In the genomic region with DNA sequence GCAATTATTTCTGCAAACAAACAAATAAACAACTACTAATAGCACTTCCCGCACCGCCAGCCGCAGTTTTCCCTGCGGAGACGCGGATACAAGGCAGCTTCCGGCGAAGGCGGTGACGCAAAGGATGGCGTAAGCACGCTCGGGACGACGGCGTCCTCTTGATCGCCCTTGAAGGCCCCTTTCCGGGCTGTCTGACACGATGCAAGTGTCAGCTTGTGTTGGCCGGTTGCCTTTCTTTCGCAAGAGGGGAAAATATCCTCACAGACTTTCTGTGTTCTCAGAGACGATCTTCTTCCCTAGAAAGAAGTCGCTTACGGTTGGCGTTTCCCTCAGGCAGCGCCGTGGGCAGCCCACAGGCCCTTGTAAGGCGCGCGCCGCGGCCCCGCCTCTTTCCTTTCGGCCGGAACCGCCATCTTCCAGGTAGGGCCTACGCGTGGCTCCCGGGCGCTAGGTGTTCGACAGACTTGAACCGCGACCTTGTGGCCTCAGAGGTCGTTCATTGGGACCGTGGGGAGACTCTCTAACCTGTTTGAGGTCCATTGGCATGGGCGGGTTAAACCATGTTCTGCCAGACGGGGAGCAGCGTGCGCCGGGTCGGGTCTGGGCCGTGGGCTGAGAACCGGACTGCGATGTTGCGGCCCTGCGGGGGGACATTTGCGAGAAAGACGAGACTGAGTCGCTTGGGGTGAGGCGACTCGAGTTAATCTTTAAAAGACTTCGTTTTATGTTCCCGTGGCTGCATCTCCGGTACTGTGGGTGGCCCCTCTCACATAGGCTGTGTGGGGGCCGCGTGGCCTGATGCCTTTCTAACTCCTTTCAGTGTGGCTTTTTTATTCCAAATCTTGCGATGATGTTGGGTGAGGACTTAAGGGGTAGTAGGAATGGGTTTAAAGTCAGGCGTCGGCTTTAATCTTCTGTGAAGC, we compare ENCODE assay signal across 1 cellular context.
TF ChIP-seq lines count a peak whose summit lies in the region.

A gene (plus strand): TSS at position 393 of the 923 bp plus-strand sequence. CDS start 2,219 bp downstream, outside the sequence.

TF ChIP-seq in HEK293, 187 proteins besides CTCF, POLR2A, EP300 and RAD21 (continued from another document and continues in another):
- TF ChIP-seq ZNF354C (tag by site-specific recombination; IDR thresholded peaks at IDR 0.05; ENCODE audit: borderline replicate concordance, low read depth) (no peak), SP3 (tag by site-specific recombination; IDR thresholded peaks at IDR 0.05) (peak; percentile 86), ZNF48 (tag by site-specific recombination; IDR thresholded peaks at IDR 0.05) (no peak), ZNF324 (tag by site-specific recombination; IDR thresholded peaks at IDR 0.05) (peak; percentile 52; the same call in 1 of the 2 replicates), ZNF626 (tag by site-specific recombination; IDR thresholded peaks at IDR 0.05) (no peak), BCL11A (tag by site-specific recombination; IDR thresholded peaks at IDR 0.05; ENCODE audit: low read depth) (no peak), ZFHX2 (tag by site-specific recombination; conservative IDR thresholded peaks at IDR 0.05) (0 out of 2 replicates have a peak, but pooled peaks have one; percentile 31), ZNF335 (tag by site-specific recombination; conservative IDR thresholded peaks at IDR 0.05) (peak; percentile 100), SP7 (tag by site-specific recombination; IDR thresholded peaks at IDR 0.05) (peak; percentile 57), ZNF621 (tag by site-specific recombination; IDR thresholded peaks at IDR 0.05) (no peak), YY2 (tag by site-specific recombination; IDR thresholded peaks at IDR 0.05) (peak; percentile 88), ZNF426 (tag by site-specific recombination; IDR thresholded peaks at IDR 0.05) (no peak; the same call in 1 of the 2 replicates), ZNF600 (tag by site-specific recombination; IDR thresholded peaks at IDR 0.05) (no peak), ZNF214 (tag by site-specific recombination; IDR thresholded peaks at IDR 0.05; ENCODE audit: borderline replicate concordance) (no peak), ZNF768 (tag by site-specific recombination; IDR thresholded peaks at IDR 0.05) (no peak), ZNF2 (tag by site-specific recombination; IDR thresholded peaks at IDR 0.05) (peak; percentile 71), IKZF3 (tag by site-specific recombination; IDR thresholded peaks at IDR 0.05) (peak; percentile 84), ZNF596 (tag by site-specific recombination; IDR thresholded peaks at IDR 0.05) (no peak), ZNF24 (tag by site-specific recombination; IDR thresholded peaks at IDR 0.05) (0 out of 2 replicates have a peak, but pooled peaks have one; percentile 72), ZNF202 (tag by site-specific recombination; IDR thresholded peaks at IDR 0.05; ENCODE audit: borderline replicate concordance) (no peak), ZNF266 (tag by site-specific recombination; IDR thresholded peaks at IDR 0.05; ENCODE audit: low read depth) (no peak), ZNF677 (tag by site-specific recombination; IDR thresholded peaks at IDR 0.05) (no peak), ZBTB48 (tag by site-specific recombination; IDR thresholded peaks at IDR 0.05) (no peak), TCF7L2 (IDR thresholded peaks at IDR 0.05; ENCODE audit: borderline replicate concordance, low read depth, low read length) (peak; percentile 45; the same call in 1 of the 2 replicates), BCL11B (tag by site-specific recombination; IDR thresholded peaks at IDR 0.05; ENCODE audit: low read depth) (no peak), SP2 (tag by site-specific recombination; IDR thresholded peaks at IDR 0.05) (peak; percentile 54; the same call in 1 of the 2 replicates), OVOL3 (tag by site-specific recombination; IDR thresholded peaks at IDR 0.05) (0 out of 2 replicates have a peak, but pooled peaks have one; percentile 10), ZNF670 (tag by site-specific recombination; IDR thresholded peaks at IDR 0.05; ENCODE audit: low read depth) (no peak), ZBTB8A (tag by site-specific recombination; IDR thresholded peaks at IDR 0.05) (peak; percentile 61; the same call in 1 of the 2 replicates), ZNF221 (tag by site-specific recombination; IDR thresholded peaks at IDR 0.05; ENCODE audit: borderline replicate concordance) (0 out of 2 replicates have a peak, but pooled peaks have one; percentile 47), ZNF138 (tag by site-specific recombination; IDR thresholded peaks at IDR 0.05; ENCODE audit: borderline replicate concordance) (no peak), ZNF529 (tag by site-specific recombination; IDR thresholded peaks at IDR 0.05; ENCODE audit: insufficient replicate concordance) (no peak), ZNF366 (tag by site-specific recombination; conservative IDR thresholded peaks at IDR 0.05) (no peak), ZNF747 (tag by site-specific recombination; IDR thresholded peaks at IDR 0.05) (no peak)
- TF ChIP-seq, protein P1, sequence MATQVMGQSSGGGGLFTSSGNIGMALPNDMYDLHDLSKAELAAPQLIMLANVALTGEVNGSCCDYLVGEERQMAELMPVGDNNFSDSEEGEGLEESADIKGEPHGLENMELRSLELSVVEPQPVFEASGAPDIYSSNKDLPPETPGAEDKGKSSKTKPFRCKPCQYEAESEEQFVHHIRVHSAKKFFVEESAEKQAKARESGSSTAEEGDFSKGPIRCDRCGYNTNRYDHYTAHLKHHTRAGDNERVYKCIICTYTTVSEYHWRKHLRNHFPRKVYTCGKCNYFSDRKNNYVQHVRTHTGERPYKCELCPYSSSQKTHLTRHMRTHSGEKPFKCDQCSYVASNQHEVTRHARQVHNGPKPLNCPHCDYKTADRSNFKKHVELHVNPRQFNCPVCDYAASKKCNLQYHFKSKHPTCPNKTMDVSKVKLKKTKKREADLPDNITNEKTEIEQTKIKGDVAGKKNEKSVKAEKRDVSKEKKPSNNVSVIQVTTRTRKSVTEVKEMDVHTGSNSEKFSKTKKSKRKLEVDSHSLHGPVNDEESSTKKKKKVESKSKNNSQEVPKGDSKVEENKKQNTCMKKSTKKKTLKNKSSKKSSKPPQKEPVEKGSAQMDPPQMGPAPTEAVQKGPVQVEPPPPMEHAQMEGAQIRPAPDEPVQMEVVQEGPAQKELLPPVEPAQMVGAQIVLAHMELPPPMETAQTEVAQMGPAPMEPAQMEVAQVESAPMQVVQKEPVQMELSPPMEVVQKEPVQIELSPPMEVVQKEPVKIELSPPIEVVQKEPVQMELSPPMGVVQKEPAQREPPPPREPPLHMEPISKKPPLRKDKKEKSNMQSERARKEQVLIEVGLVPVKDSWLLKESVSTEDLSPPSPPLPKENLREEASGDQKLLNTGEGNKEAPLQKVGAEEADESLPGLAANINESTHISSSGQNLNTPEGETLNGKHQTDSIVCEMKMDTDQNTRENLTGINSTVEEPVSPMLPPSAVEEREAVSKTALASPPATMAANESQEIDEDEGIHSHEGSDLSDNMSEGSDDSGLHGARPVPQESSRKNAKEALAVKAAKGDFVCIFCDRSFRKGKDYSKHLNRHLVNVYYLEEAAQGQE (tag by site-specific recombination; IDR thresholded peaks at IDR 0.05): peak; percentile 48
- TF ChIP-seq, protein P2, sequence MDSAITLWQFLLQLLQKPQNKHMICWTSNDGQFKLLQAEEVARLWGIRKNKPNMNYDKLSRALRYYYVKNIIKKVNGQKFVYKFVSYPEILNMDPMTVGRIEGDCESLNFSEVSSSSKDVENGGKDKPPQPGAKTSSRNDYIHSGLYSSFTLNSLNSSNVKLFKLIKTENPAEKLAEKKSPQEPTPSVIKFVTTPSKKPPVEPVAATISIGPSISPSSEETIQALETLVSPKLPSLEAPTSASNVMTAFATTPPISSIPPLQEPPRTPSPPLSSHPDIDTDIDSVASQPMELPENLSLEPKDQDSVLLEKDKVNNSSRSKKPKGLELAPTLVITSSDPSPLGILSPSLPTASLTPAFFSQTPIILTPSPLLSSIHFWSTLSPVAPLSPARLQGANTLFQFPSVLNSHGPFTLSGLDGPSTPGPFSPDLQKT (IDR thresholded peaks at IDR 0.05; ENCODE audit: borderline replicate concordance, low read depth, low read length): peak; percentile 96
- TF ChIP-seq, protein P3, sequence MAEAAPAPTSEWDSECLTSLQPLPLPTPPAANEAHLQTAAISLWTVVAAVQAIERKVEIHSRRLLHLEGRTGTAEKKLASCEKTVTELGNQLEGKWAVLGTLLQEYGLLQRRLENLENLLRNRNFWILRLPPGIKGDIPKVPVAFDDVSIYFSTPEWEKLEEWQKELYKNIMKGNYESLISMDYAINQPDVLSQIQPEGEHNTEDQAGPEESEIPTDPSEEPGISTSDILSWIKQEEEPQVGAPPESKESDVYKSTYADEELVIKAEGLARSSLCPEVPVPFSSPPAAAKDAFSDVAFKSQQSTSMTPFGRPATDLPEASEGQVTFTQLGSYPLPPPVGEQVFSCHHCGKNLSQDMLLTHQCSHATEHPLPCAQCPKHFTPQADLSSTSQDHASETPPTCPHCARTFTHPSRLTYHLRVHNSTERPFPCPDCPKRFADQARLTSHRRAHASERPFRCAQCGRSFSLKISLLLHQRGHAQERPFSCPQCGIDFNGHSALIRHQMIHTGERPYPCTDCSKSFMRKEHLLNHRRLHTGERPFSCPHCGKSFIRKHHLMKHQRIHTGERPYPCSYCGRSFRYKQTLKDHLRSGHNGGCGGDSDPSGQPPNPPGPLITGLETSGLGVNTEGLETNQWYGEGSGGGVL (tag by site-specific recombination; IDR thresholded peaks at IDR 0.05): no peak
- TF ChIP-seq, protein P4, sequence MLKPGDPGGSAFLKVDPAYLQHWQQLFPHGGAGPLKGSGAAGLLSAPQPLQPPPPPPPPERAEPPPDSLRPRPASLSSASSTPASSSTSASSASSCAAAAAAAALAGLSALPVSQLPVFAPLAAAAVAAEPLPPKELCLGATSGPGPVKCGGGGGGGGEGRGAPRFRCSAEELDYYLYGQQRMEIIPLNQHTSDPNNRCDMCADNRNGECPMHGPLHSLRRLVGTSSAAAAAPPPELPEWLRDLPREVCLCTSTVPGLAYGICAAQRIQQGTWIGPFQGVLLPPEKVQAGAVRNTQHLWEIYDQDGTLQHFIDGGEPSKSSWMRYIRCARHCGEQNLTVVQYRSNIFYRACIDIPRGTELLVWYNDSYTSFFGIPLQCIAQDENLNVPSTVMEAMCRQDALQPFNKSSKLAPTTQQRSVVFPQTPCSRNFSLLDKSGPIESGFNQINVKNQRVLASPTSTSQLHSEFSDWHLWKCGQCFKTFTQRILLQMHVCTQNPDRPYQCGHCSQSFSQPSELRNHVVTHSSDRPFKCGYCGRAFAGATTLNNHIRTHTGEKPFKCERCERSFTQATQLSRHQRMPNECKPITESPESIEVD (tag by site-specific recombination; IDR thresholded peaks at IDR 0.05): no peak
- TF ChIP-seq, protein P5, sequence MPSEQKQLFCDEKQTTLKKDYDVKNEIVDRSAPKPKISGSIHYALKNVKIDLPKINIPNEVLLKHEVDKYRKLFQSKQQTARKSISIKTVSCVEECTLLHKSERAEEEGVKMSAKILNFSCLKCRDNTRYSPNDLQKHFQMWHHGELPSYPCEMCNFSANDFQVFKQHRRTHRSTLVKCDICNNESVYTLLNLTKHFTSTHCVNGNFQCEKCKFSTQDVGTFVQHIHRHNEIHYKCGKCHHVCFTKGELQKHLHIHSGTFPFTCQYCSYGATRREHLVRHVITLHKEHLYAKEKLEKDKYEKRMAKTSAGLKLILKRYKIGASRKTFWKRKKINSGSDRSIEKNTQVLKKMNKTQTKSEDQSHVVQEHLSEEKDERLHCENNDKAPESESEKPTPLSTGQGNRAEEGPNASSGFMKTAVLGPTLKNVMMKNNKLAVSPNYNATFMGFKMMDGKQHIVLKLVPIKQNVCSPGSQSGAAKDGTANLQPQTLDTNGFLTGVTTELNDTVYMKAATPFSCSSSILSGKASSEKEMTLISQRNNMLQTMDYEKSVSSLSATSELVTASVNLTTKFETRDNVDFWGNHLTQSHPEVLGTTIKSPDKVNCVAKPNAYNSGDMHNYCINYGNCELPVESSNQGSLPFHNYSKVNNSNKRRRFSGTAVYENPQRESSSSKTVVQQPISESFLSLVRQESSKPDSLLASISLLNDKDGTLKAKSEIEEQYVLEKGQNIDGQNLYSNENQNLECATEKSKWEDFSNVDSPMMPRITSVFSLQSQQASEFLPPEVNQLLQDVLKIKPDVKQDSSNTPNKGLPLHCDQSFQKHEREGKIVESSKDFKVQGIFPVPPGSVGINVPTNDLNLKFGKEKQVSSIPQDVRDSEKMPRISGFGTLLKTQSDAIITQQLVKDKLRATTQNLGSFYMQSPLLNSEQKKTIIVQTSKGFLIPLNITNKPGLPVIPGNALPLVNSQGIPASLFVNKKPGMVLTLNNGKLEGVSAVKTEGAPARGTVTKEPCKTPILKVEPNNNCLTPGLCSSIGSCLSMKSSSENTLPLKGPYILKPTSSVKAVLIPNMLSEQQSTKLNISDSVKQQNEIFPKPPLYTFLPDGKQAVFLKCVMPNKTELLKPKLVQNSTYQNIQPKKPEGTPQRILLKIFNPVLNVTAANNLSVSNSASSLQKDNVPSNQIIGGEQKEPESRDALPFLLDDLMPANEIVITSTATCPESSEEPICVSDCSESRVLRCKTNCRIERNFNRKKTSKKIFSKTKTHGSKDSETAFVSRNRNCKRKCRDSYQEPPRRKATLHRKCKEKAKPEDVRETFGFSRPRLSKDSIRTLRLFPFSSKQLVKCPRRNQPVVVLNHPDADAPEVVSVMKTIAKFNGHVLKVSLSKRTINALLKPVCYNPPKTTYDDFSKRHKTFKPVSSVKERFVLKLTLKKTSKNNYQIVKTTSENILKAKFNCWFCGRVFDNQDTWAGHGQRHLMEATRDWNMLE (tag by site-specific recombination; conservative IDR thresholded peaks at IDR 0.05; ENCODE audit: low read depth): peak; percentile 78
- TF ChIP-seq, protein P6, sequence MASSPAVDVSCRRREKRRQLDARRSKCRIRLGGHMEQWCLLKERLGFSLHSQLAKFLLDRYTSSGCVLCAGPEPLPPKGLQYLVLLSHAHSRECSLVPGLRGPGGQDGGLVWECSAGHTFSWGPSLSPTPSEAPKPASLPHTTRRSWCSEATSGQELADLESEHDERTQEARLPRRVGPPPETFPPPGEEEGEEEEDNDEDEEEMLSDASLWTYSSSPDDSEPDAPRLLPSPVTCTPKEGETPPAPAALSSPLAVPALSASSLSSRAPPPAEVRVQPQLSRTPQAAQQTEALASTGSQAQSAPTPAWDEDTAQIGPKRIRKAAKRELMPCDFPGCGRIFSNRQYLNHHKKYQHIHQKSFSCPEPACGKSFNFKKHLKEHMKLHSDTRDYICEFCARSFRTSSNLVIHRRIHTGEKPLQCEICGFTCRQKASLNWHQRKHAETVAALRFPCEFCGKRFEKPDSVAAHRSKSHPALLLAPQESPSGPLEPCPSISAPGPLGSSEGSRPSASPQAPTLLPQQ (tag by site-specific recombination; IDR thresholded peaks at IDR 0.05): no peak; the same call in 1 of the 2 replicates
- TF ChIP-seq, protein P7, sequence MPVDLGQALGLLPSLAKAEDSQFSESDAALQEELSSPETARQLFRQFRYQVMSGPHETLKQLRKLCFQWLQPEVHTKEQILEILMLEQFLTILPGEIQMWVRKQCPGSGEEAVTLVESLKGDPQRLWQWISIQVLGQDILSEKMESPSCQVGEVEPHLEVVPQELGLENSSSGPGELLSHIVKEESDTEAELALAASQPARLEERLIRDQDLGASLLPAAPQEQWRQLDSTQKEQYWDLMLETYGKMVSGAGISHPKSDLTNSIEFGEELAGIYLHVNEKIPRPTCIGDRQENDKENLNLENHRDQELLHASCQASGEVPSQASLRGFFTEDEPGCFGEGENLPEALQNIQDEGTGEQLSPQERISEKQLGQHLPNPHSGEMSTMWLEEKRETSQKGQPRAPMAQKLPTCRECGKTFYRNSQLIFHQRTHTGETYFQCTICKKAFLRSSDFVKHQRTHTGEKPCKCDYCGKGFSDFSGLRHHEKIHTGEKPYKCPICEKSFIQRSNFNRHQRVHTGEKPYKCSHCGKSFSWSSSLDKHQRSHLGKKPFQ (tag by site-specific recombination; IDR thresholded peaks at IDR 0.05): no peak
